ENCODE assay signal across 1 cellular context in the genomic region with DNA sequence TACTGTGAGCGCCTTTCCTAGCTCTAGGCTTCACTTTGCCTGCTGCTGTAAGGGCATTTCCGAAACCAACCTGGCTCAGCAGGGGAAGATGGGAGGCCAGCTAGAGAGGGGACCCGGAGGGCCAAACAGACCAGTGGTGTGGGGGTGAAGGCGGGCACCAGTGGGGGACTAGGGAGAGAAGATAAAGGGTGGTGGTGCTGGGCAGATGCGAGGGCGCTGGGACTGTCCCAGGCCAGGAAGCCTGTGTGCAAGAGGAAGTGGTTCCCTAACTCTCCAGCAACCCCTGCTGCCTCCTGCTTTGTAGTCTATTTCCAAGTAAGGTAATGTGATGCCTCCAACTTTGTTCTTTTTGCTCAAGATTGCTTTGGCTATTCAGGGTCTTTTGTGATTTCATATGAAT.
TF ChIP-seq lines count a peak whose summit lies in the region.

No MANE protein-coding gene starts in this region.

TF ChIP-seq in GM12878, 131 proteins besides CTCF, POLR2A, EP300 and RAD21:
- TF ChIP-seq, protein P1, sequence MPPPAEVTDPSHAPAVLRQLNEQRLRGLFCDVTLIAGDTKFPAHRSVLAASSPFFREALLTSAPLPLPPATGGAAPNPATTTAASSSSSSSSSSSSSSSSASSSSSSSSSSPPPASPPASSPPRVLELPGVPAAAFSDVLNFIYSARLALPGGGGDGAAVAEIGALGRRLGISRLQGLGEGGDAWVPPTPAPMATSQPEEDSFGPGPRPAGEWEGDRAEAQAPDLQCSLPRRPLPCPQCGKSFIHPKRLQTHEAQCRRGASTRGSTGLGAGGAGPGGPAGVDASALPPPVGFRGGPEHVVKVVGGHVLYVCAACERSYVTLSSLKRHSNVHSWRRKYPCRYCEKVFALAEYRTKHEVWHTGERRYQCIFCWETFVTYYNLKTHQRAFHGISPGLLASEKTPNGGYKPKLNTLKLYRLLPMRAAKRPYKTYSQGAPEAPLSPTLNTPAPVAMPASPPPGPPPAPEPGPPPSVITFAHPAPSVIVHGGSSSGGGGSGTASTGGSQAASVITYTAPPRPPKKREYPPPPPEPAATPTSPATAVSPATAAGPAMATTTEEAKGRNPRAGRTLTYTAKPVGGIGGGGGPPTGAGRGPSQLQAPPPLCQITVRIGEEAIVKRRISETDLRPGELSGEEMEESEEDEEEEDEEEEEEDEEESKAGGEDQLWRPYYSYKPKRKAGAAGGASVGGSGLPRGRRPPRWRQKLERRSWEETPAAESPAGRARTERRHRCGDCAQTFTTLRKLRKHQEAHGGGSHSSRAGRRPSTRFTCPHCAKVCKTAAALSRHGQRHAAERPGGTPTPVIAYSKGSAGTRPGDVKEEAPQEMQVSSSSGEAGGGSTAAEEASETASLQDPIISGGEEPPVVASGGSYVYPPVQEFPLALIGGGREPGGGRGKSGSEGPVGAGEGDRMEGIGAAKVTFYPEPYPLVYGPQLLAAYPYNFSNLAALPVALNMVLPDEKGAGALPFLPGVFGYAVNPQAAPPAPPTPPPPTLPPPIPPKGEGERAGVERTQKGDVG (CRISPR knock-in tag; IDR thresholded peaks at IDR 0.05): no peak
- no peak for TF ChIP-seq TBL1XR1 (IDR thresholded peaks at IDR 0.05; ENCODE audit: low read depth, low read length)
